ENCODE assay signal across 31 cellular contexts in genomic region chr12:100414756-100415155, GRCh38. TPM values are rescaled to one million over a fixed set of nuclear protein-coding genes. Genes with fewer than 3 reads are reported as not detected.
"Had no signal": no experiment of that assay in that cellular context is flagged by ENCODE, and none has a peak within 500 bp of the region (broad histone marks: within the 10 kb centered on the region; RNA-seq: fewer than 3 reads in every experiment).

No MANE protein-coding gene starts in this region.

- H3K27ac ChIP-seq: colonic mucosa, esophagus squamous epithelium, heart right ventricle, lower lobe of right lung, neural progenitor cell, parathyroid adenoma, prostate gland, right atrium auricular region, skin epidermis, spleen, thoracic aorta, tibial nerve, upper lobe of left lung, uterus had no signal

- ATAC-seq: heart right ventricle; left colon; left ventricle myocardium superior; lower lobe of right lung; naive thymus-derived CD4-positive, alpha-beta T cell; stimulated activated naive B cell treated with anti-CD40 and anti-IgM and Interleukin-4, amounts not matched to agents 10 μg/mL and 1 μg/mL and 100 μg/mL, for 72 hours had no signal

- H3K36me3 ChIP-seq: colonic mucosa, esophagus squamous epithelium, heart right ventricle, lower lobe of right lung, neural progenitor cell, prostate gland, right atrium auricular region, spleen, thoracic aorta, tibial nerve, upper lobe of left lung, uterus had no signal

- H3K79me2 ChIP-seq: parathyroid adenoma had no signal

- H3K9me3 ChIP-seq: colonic mucosa, esophagus squamous epithelium, heart right ventricle, lower lobe of right lung, prostate gland, right atrium auricular region, spleen, thoracic aorta, tibial nerve, upper lobe of left lung, uterus had no signal

- H3K9ac ChIP-seq: neural progenitor cell, parathyroid adenoma had no signal

- H3K4me1 ChIP-seq: colonic mucosa, esophagus squamous epithelium, heart right ventricle, lower lobe of right lung, neural progenitor cell, parathyroid adenoma, prostate gland, right atrium auricular region, spleen, upper lobe of left lung, uterus had no signal

- H3K4me2 ChIP-seq: neural progenitor cell had no signal

- DNase-seq: colonic mucosa; dermis blood vessel endothelial cell; effector memory CD4-positive, alpha-beta T cell; erythroblast; esophagus squamous epithelium; foreskin melanocyte; glutamatergic neuron; heart right ventricle; hippocampal formation; immature natural killer cell; islet precursor cell; kidney glomerular epithelial cell; left colon; left ventricle myocardium superior; lower lobe of right lung; naive thymus-derived CD4-positive, alpha-beta T cell; spleen; stimulated activated naive B cell treated with anti-CD40 and anti-IgM and Interleukin-4, amounts not matched to agents 10 μg/mL and 1 μg/mL and 100 μg/mL, for 72 hours; upper lobe of left lung; uterus had no signal

- H3K27me3 ChIP-seq: colonic mucosa, esophagus squamous epithelium, heart right ventricle, neural progenitor cell, right atrium auricular region, tibial nerve, upper lobe of left lung, uterus had no signal

- FAIRE-seq: endometrium had no signal

- H3K4me3 ChIP-seq: colonic mucosa, esophagus squamous epithelium, heart right ventricle, lower lobe of right lung, neural progenitor cell, prostate gland, right atrium auricular region, skin epidermis, spleen, thoracic aorta, tibial nerve, upper lobe of left lung, uterus had no signal

- H2AFZ ChIP-seq: neural progenitor cell, parathyroid adenoma had no signal

RNA-seq across cellular contexts. Expression of gene SLC17A8, which starts 57.9 kb away (rescaled TPM):
- total RNA-seq: chondrocyte; dermis blood vessel endothelial cell; esophagus squamous epithelium; left ventricle myocardium superior; lower lobe of right lung; mucosa of gallbladder; naive thymus-derived CD4-positive, alpha-beta T cell; osteoblast; prostate gland; right atrium auricular region; thoracic aorta; tibial nerve had no signal
- polyA plus RNA-seq: heart right ventricle; immature natural killer cell; naive thymus-derived CD4-positive, alpha-beta T cell had no signal

RNA-seq across cellular contexts. Expression of gene NR1H4, which starts 58.9 kb away (rescaled TPM):
- total RNA-seq: chondrocyte; esophagus squamous epithelium; left ventricle myocardium superior; lower lobe of right lung; naive thymus-derived CD4-positive, alpha-beta T cell; osteoblast; prostate gland; right atrium auricular region; tibial nerve had no signal
- polyA plus RNA-seq: heart right ventricle; immature natural killer cell; naive thymus-derived CD4-positive, alpha-beta T cell had no signal
